In the genomic region with DNA sequence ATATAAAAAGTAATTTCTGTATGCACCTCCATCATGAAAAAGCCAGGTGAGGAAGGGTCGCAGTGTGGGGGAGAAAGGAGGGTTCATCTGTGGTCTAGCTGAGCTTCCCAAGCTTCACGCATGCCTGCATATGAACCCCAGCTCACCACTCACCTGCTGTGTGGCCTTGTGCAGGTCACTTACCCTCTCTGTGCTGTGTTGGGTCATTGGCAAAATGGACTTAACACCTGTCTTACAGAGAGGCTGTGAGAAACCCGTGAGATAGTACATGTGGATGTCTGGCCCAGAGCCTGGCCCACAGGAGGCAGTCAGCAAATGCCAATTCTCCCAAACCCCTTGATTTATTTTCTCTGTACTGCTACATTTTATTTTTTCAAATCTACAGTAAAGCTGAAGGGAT, we compare ENCODE assay signal across 3 cellular contexts.
TF ChIP-seq lines count a peak whose summit lies in the region.

No MANE protein-coding gene starts in this region.

TF ChIP-seq in A549, 52 proteins besides CTCF, POLR2A, EP300 and RAD21 (continued from another document):
- peak; percentile 23 for TF ChIP-seq ZFP36 (IDR thresholded peaks at IDR 0.05; ENCODE audit: borderline replicate concordance, partially characterized antibody)

TF ChIP-seq in IMR-90, 13 proteins besides CTCF, POLR2A, EP300 and RAD21 (continued from another document):
- no peak for TF ChIP-seq MAZ (IDR thresholded peaks at IDR 0.05; ENCODE audit: borderline replicate concordance, low read depth, low read length)
- TF ChIP-seq MXI1 (IDR thresholded peaks at IDR 0.05; ENCODE audit: borderline replicate concordance, low read depth, low read length) = no peak
- no peak for TF ChIP-seq BHLHE40 (IDR thresholded peaks at IDR 0.05; ENCODE audit: low read depth, low read length)
- no peak for TF ChIP-seq ELK1 (IDR thresholded peaks at IDR 0.05; ENCODE audit: borderline replicate concordance, low read depth, low read length)
- TF ChIP-seq SMC3 (IDR thresholded peaks at IDR 0.05; ENCODE audit: low read depth, low read length) = no peak

TF ChIP-seq in K562, 482 proteins besides CTCF, POLR2A, EP300 and RAD21:
- TF ChIP-seq BHLHE40 (IDR thresholded peaks at IDR 0.05; ENCODE audit: low read length) = no peak
- TF ChIP-seq ZNF239 (CRISPR knock-in tag; IDR thresholded peaks at IDR 0.05) = no peak
- no peak for TF ChIP-seq MTA1 (IDR thresholded peaks at IDR 0.05; ENCODE audit: borderline replicate concordance)
- TF ChIP-seq JUN (IDR thresholded peaks at IDR 0.05; ENCODE audit: borderline replicate concordance, low read depth, low read length) = no peak
- TF ChIP-seq JUN (CRISPR knock-in tag; IDR thresholded peaks at IDR 0.05; ENCODE audit: borderline replicate concordance) = no peak
- TF ChIP-seq RBM25 (IDR thresholded peaks at IDR 0.05; ENCODE audit: low read depth, low read length, severe bottlenecking) = peak; percentile 89
- peak; percentile 10 to 39; a peak in 1 of 4 replicates for TF ChIP-seq KDM1A (IDR thresholded peaks at IDR 0.05)
- peak; percentile 86 for TF ChIP-seq ZFP36 (IDR thresholded peaks at IDR 0.05; ENCODE audit: low read depth, low read length, partially characterized antibody)
- TF ChIP-seq BCOR (IDR thresholded peaks at IDR 0.05) = peak; percentile 50; the same call in 1 of the 2 replicates
- no peak for TF ChIP-seq RFX1 (IDR thresholded peaks at IDR 0.05)
- no peak for TF ChIP-seq ZNF592 (IDR thresholded peaks at IDR 0.05)
- TF ChIP-seq PTBP1 (IDR thresholded peaks at IDR 0.05; ENCODE audit: low read depth, low read length) = 0 out of 2 replicates have a peak, but pooled peaks have one; percentile 61
- no peak for TF ChIP-seq PHF21A (IDR thresholded peaks at IDR 0.05; ENCODE audit: borderline replicate concordance, low read depth)
